In genomic region chr2:217711236-217711635, GRCh38 we compare ENCODE assay signal across 21 cellular contexts.
DNase-seq lines count a peak whose midpoint lies in the region; ATAC-seq, FAIRE-seq and TF ChIP-seq lines count a peak whose summit lies in the region.
"Had no signal": no experiment of that assay in that cellular context is flagged by ENCODE, and none has a peak within 500 bp of the region (broad histone marks: within the 10 kb centered on the region; RNA-seq: fewer than 3 reads in every experiment).

No MANE protein-coding gene starts in this region.

- H3K27me3 ChIP-seq in esophagus (ENCODE audit: control insufficient read depth in 1 of 2, insufficient read depth in 2 of 2, low read length in 2 of 2) = no peaks in the 10 kb centered on the region
- H3K27me3 ChIP-seq: ascending aorta had no signal

- no peak for TF ChIP-seq CTCF in mucosa of descending colon (IDR thresholded peaks at IDR 0.05)

- H3K4me3 ChIP-seq in esophagus (ENCODE audit: low read depth in 1 of 2, low read length in 2 of 2) (no peak overlapping the region), mucosa of descending colon (no peak overlapping the region)
- H3K4me3 ChIP-seq: ascending aorta had no signal

- H3K9me3 Mint-ChIP-seq in activated T-helper 17 cell treated with anti-CD3 and anti-CD28 coated beads, Interleukin-2, amount 50 U/mL, for 72 hours = no peaks in the 10 kb centered on the region

- DNase-seq in AG08395 (ENCODE audit: low spot score) = peak; percentile 22
- peak; percentile 30 for DNase-seq in RCC 7860 (ENCODE audit: low spot score)
- no peak for DNase-seq in mucosa of descending colon
- DNase-seq in iPS-NIHi11 (ENCODE audit: low spot score) = no peak
- DNase-seq in DMS 273 (lab: John Stamatoyannopoulos, UW; ENCODE audit: unreplicated experiment) = no peak
- DNase-seq: activated CD4-positive, CD25-positive, alpha-beta regulatory T cell treated with anti-CD3 and anti-CD28 coated beads, Interleukin-2, amount 50 U/mL, for 72 hours; activated CD8-positive, alpha-beta memory T cell treated with anti-CD3 and anti-CD28 coated beads, Interleukin-2, amount 10 ng/mL, durations not matched to agents 7 days and 5 days; activated gamma-delta T cell; GDM1; NCI-H1694; NCI-H446; SHP77 treated with DMSO at 0.1 percent for 48 hours; stimulated activated naive CD4-positive, alpha-beta T cell; T-helper 2 cell had no signal

- H3K4me1 ChIP-seq in esophagus (ENCODE audit: control insufficient read depth in 2 of 2, insufficient read depth in 2 of 2, low read length in 1 of 2) = peaks cover 0 to 29% of the 10 kb centered on the region in 2 donors
- no peaks in the 10 kb centered on the region for H3K4me1 ChIP-seq in mucosa of descending colon (ENCODE audit: low read depth)

- FAIRE-seq in RCC 7860 (lab: Jason Lieb, UNC) = no peak
- FAIRE-seq: GM12892 had no signal

- H3K27me3 Mint-ChIP-seq in activated T-helper 17 cell treated with anti-CD3 and anti-CD28 coated beads, Interleukin-2, amount 50 U/mL, for 72 hours = no peaks in the 10 kb centered on the region
- H3K27me3 Mint-ChIP-seq: activated CD8-positive, alpha-beta memory T cell treated with anti-CD3 and anti-CD28 coated beads, Interleukin-2, amount 10 ng/mL, durations not matched to agents 7 days and 5 days had no signal

- no peaks in the 10 kb centered on the region for H3K36me3 Mint-ChIP-seq in activated T-helper 17 cell treated with anti-CD3 and anti-CD28 coated beads, Interleukin-2, amount 50 U/mL, for 72 hours (ENCODE audit: low read depth)
- H3K36me3 Mint-ChIP-seq: activated CD8-positive, alpha-beta memory T cell treated with anti-CD3 and anti-CD28 coated beads, Interleukin-2, amount 10 ng/mL, durations not matched to agents 7 days and 5 days had no signal

- H3K27ac ChIP-seq in esophagus (ENCODE audit: low read depth in 2 of 2, low read length in 1 of 2) = peak overlapping the region; percentile 27 to 37

- no peak overlapping the region for H3K27ac Mint-ChIP-seq in activated T-helper 17 cell treated with anti-CD3 and anti-CD28 coated beads, Interleukin-2, amount 50 U/mL, for 72 hours
- H3K27ac Mint-ChIP-seq: activated CD8-positive, alpha-beta memory T cell treated with anti-CD3 and anti-CD28 coated beads, Interleukin-2, amount 10 ng/mL, durations not matched to agents 7 days and 5 days; progenitor cell of endocrine pancreas had no signal

- WGBS in esophagus, 2 donors = 55 to 58% methylated on average over 3 of the region's 3 CpGs

- no peaks in the 10 kb centered on the region for H3K36me3 ChIP-seq in esophagus (ENCODE audit: control insufficient read depth in 2 of 2, insufficient read depth in 2 of 2, low read length in 1 of 2)
- no peaks in the 10 kb centered on the region for H3K36me3 ChIP-seq in mucosa of descending colon (ENCODE audit: low read depth)

- H3K4me1 Mint-ChIP-seq in activated T-helper 17 cell treated with anti-CD3 and anti-CD28 coated beads, Interleukin-2, amount 50 U/mL, for 72 hours = no peaks in the 10 kb centered on the region
- H3K4me1 Mint-ChIP-seq: activated CD8-positive, alpha-beta memory T cell treated with anti-CD3 and anti-CD28 coated beads, Interleukin-2, amount 10 ng/mL, durations not matched to agents 7 days and 5 days had no signal

- H3K9me3 ChIP-seq in esophagus (ENCODE audit: control insufficient read depth in 2 of 2, insufficient read depth in 1 of 2, low read depth in 1 of 2, low read length in 1 of 2) = no peaks in the 10 kb centered on the region
- H3K9me3 ChIP-seq in mucosa of descending colon = no peaks in the 10 kb centered on the region
- H3K9me3 ChIP-seq: ascending aorta had no signal

- intact Hi-C loops in mucosa of descending colon (cut with DNase I, micrococcal nuclease) = loop anchor here in 1 of 2 donors (10.0 kb wide), 1 partner anchor 1026 kb away; no protein-coding TSS in a partner anchor

- no peak overlapping the region for H3K4me3 Mint-ChIP-seq in activated T-helper 17 cell treated with anti-CD3 and anti-CD28 coated beads, Interleukin-2, amount 50 U/mL, for 72 hours
- H3K4me3 Mint-ChIP-seq: activated CD8-positive, alpha-beta memory T cell treated with anti-CD3 and anti-CD28 coated beads, Interleukin-2, amount 10 ng/mL, durations not matched to agents 7 days and 5 days had no signal

- ATAC-seq in mucosa of descending colon (peak; percentile 18), HG02610 (IDR thresholded peaks at IDR 0.05; ENCODE audit: unreplicated experiment) (no peak)
- no peak for ATAC-seq in activated T-helper 17 cell treated with anti-CD3 and anti-CD28 coated beads, Interleukin-2, amount 50 U/mL, for 72 hours (replicated peaks)
- ATAC-seq: activated CD8-positive, alpha-beta memory T cell treated with anti-CD3 and anti-CD28 coated beads, Interleukin-2, amount 10 ng/mL, durations not matched to agents 7 days and 5 days; left lobe of liver had no signal

Comparison
In these comparisons a context has a peak if more than half of its experiments do, and no peak if none do; other contexts are left out.
1. DNase-seq: peak in AG08395 (single experiment) and RCC 7860 (single experiment); none in mucosa of descending colon (0 of 3), iPS-NIHi11 (single experiment) and DMS 273 (single experiment).